8 cellular contexts compared by ENCODE assay signal in genomic region chrX:147710301-147710700, GRCh38.
"Had no signal": no experiment of that assay in that cellular context is flagged by ENCODE, and none has a peak within 500 bp of the region (broad histone marks: within the 10 kb centered on the region; RNA-seq: fewer than 3 reads in every experiment).

No MANE protein-coding gene starts in this region.

- H3K27ac ChIP-seq: HL-60 had no signal

- H3K27me3 Mint-ChIP-seq: IgD-negative memory B cell had no signal

- H3K4me3 Mint-ChIP-seq: H9, IgD-negative memory B cell had no signal

- H3K4me1 Mint-ChIP-seq: IgD-negative memory B cell had no signal

- DNase-seq: GOT3, H9, HCEC 1CT, KBM-7 had no signal

- H3K36me3 Mint-ChIP-seq: IgD-negative memory B cell had no signal

- ATAC-seq: HepG2 had no signal

- FAIRE-seq: H54, HepG2 had no signal

- H3K27ac Mint-ChIP-seq: H9 had no signal
